Comparison of ENCODE assay signal across 1 cellular context in genomic region chr12:132366341-132366861, GRCh38.
TF ChIP-seq lines count a peak whose summit lies in the region.

No MANE protein-coding gene starts in this region.

TF ChIP-seq in GM23338, 12 proteins besides CTCF, POLR2A, EP300 and RAD21 (continued from another document):
- TF ChIP-seq ZNF462 (CRISPR knock-in tag; IDR thresholded peaks at IDR 0.05): no peak
- no peak for TF ChIP-seq EZH2phosphoT487 (IDR thresholded peaks at IDR 0.05; ENCODE audit: unreplicated experiment)
